1 cellular context compared by ENCODE assay signal in the genomic region with DNA sequence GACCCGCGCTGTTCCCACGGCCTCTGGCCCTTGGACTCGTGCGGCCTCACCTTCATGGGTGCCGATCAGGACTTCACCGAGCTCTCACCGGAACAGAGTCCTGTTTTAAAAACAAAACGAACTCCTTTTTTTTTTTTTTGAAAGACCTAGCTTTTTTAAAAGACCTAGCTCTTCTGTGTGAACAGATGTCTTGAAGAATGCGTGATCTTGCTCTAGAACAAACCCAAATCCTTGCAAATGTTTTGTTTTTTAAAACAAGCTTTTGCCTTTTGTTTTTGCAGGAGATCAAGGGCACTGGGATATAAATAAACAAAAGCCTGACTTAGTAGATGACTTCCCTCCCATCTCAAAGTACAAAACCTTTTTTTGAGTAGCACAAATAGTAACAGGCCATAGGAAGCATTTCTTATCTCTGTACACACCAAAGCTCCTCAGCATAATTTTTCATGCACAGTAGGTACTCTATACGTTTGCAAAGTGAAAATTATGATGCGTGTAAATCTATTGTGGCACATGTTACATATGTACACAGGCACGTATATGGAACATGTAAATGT.
A peak's percentile ranks its signal among the peaks of the same experiment; 100 is the strongest.
TF ChIP-seq lines count a peak whose summit lies in the region.

No MANE protein-coding gene starts in this region.

TF ChIP-seq in HepG2, 621 proteins besides CTCF, POLR2A, EP300 and RAD21 (continued from another document):
- TF ChIP-seq ZNF142 (CRISPR knock-in tag; IDR thresholded peaks at IDR 0.05) (no peak), ZNF567 (CRISPR knock-in tag; IDR thresholded peaks at IDR 0.05; ENCODE audit: borderline replicate concordance) (no peak), TGIF2 (CRISPR knock-in tag; IDR thresholded peaks at IDR 0.05) (no peak), ZNF350 (CRISPR knock-in tag; IDR thresholded peaks at IDR 0.05; ENCODE audit: borderline replicate concordance, low read depth) (peak; percentile 18; the same call in 1 of the 2 replicates), ZNF367 (CRISPR knock-in tag; IDR thresholded peaks at IDR 0.05; ENCODE audit: borderline replicate concordance) (no peak), ZNF234 (CRISPR knock-in tag; conservative IDR thresholded peaks at IDR 0.05) (peak; percentile 23; the same call in 1 of the 2 replicates), THYN1 (CRISPR knock-in tag; IDR thresholded peaks at IDR 0.05; ENCODE audit: borderline replicate concordance, low read depth) (no peak), GLI4 (CRISPR knock-in tag; IDR thresholded peaks at IDR 0.05; ENCODE audit: borderline replicate concordance) (no peak), SETDB1 (CRISPR knock-in tag; IDR thresholded peaks at IDR 0.05; ENCODE audit: borderline replicate concordance) (no peak), ZMAT3 (CRISPR knock-in tag; conservative IDR thresholded peaks at IDR 0.05) (peak; percentile 37; the same call in 1 of the 2 replicates), CHD4 (IDR thresholded peaks at IDR 0.05; ENCODE audit: borderline replicate concordance, low read length) (0 out of 2 replicates have a peak, but pooled peaks have one; percentile 55), RORA (CRISPR knock-in tag; IDR thresholded peaks at IDR 0.05) (0 out of 2 replicates have a peak, but pooled peaks have one; percentile 3), NFIC (IDR thresholded peaks at IDR 0.05; ENCODE audit: low read length) (peak; percentile 35), RARG (CRISPR knock-in tag; IDR thresholded peaks at IDR 0.05; ENCODE audit: low read depth) (no peak), FIP1L1 (IDR thresholded peaks at IDR 0.05; ENCODE audit: borderline replicate concordance, insufficient read depth, low read depth, low read length) (no peak), ZNF17 (CRISPR knock-in tag; IDR thresholded peaks at IDR 0.05) (no peak), ELF1 (CRISPR knock-in tag; IDR thresholded peaks at IDR 0.05) (no peak), RXRB (CRISPR knock-in tag; IDR thresholded peaks at IDR 0.05; ENCODE audit: borderline replicate concordance) (0 out of 2 replicates have a peak, but pooled peaks have one; percentile 36), MZF1 (CRISPR knock-in tag; IDR thresholded peaks at IDR 0.05; ENCODE audit: borderline replicate concordance) (no peak), MNT (IDR thresholded peaks at IDR 0.05) (peak; percentile 15; the same call in 1 of the 2 replicates), FOXA3 (CRISPR knock-in tag; IDR thresholded peaks at IDR 0.05) (0 out of 2 replicates have a peak, but pooled peaks have one; percentile 42), ZNF441 (CRISPR knock-in tag; IDR thresholded peaks at IDR 0.05; ENCODE audit: borderline replicate concordance) (0 out of 2 replicates have a peak, but pooled peaks have one; percentile 0), MIER3 (CRISPR knock-in tag; IDR thresholded peaks at IDR 0.05; ENCODE audit: borderline replicate concordance) (no peak), FOXA1 (IDR thresholded peaks at IDR 0.05) (no peak), FOXA1 (CRISPR knock-in tag; IDR thresholded peaks at IDR 0.05) (peak; percentile 45; the same call in 1 of the 2 replicates), ZFX (CRISPR knock-in tag; IDR thresholded peaks at IDR 0.05; ENCODE audit: low read depth) (peak; percentile 88), NCOR1 (IDR thresholded peaks at IDR 0.05; ENCODE audit: borderline replicate concordance, low read length) (peak; percentile 77; the same call in 1 of the 2 replicates), THAP11 (CRISPR knock-in tag; IDR thresholded peaks at IDR 0.05) (no peak), ZNF160 (CRISPR knock-in tag; IDR thresholded peaks at IDR 0.05) (no peak), ZNF577 (CRISPR knock-in tag; IDR thresholded peaks at IDR 0.05; ENCODE audit: borderline replicate concordance, low read depth) (no peak), BHLHE40 (IDR thresholded peaks at IDR 0.05; ENCODE audit: low read length) (peak; percentile 72), ASH2L (IDR thresholded peaks at IDR 0.05; ENCODE audit: insufficient read length, low read depth, low read length) (peak; percentile 74), ZNF563 (CRISPR knock-in tag; IDR thresholded peaks at IDR 0.05) (0 out of 2 replicates have a peak, but pooled peaks have one; percentile 12), ZFP41 (CRISPR knock-in tag; IDR thresholded peaks at IDR 0.05; ENCODE audit: borderline replicate concordance) (no peak), NR2F1 (CRISPR knock-in tag; IDR thresholded peaks at IDR 0.05) (0 out of 4 replicates have a peak, but pooled peaks of 1 of the 2 experiments have one; percentile 8), ZNF615 (CRISPR knock-in tag; IDR thresholded peaks at IDR 0.05; ENCODE audit: borderline replicate concordance) (0 out of 2 replicates have a peak, but pooled peaks have one; percentile 7), NR2F6 (IDR thresholded peaks at IDR 0.05) (peak; percentile 46; the same call in 1 of the 2 replicates), NR2F6 (CRISPR knock-in tag; IDR thresholded peaks at IDR 0.05) (peak; percentile 60; the same call in 1 of the 2 replicates), ARID2 (CRISPR knock-in tag; IDR thresholded peaks at IDR 0.05; ENCODE audit: borderline replicate concordance) (peak; percentile 1; the same call in 1 of the 2 replicates), CREM (IDR thresholded peaks at IDR 0.05) (0 out of 2 replicates have a peak, but pooled peaks have one; percentile 39), CREM (CRISPR knock-in tag; IDR thresholded peaks at IDR 0.05) (no peak), NFKB2 (CRISPR knock-in tag; IDR thresholded peaks at IDR 0.05; ENCODE audit: borderline replicate concordance) (no peak), TBL1XR1 (IDR thresholded peaks at IDR 0.05; ENCODE audit: borderline replicate concordance, low read length, partially characterized antibody) (no peak)
- TF ChIP-seq, protein P1, sequence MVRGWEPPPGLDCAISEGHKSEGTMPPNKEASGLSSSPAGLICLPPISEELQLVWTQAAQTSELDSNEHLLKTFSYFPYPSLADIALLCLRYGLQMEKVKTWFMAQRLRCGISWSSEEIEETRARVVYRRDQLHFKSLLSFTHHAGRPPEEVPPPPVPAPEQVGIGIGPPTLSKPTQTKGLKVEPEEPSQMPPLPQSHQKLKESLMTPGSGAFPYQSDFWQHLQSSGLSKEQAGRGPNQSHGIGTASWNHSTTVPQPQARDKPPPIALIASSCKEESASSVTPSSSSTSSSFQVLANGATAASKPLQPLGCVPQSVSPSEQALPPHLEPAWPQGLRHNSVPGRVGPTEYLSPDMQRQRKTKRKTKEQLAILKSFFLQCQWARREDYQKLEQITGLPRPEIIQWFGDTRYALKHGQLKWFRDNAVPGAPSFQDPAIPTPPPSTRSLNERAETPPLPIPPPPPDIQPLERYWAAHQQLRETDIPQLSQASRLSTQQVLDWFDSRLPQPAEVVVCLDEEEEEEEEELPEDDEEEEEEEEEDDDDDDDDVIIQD (CRISPR knock-in tag; IDR thresholded peaks at IDR 0.05; ENCODE audit: low read depth), result no peak
- TF ChIP-seq, protein P2, sequence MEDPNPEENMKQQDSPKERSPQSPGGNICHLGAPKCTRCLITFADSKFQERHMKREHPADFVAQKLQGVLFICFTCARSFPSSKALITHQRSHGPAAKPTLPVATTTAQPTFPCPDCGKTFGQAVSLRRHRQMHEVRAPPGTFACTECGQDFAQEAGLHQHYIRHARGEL (CRISPR knock-in tag; IDR thresholded peaks at IDR 0.05), result no peak
- TF ChIP-seq, protein P3, sequence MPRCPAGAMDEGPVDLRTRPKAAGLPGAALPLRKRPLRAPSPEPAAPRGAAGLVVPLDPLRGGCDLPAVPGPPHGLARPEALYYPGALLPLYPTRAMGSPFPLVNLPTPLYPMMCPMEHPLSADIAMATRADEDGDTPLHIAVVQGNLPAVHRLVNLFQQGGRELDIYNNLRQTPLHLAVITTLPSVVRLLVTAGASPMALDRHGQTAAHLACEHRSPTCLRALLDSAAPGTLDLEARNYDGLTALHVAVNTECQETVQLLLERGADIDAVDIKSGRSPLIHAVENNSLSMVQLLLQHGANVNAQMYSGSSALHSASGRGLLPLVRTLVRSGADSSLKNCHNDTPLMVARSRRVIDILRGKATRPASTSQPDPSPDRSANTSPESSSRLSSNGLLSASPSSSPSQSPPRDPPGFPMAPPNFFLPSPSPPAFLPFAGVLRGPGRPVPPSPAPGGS (CRISPR knock-in tag; IDR thresholded peaks at IDR 0.05), result no peak
